In the genomic region with DNA sequence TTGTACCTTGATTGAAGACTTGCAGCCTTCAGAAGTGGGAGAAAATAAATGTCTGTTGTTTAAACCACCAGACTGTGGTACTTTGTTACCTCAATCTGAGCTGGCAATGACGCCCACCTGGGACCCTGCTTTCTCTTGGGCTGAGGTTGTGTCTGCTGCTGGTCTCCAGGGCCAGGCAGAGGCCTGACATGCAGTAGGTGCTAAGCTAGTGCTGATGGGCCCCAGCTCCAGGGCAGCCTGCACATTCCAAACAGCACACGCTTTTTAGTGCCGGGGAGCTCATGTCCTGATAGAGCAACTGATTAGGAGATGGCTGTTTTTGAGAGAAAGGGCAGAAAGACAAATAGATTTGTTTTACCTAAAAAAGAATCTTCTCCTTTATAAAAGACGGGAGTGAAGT, we compare ENCODE assay signal across 20 cellular contexts.
DNase-seq lines count a peak whose midpoint lies in the region; ATAC-seq, FAIRE-seq and TF ChIP-seq lines count a peak whose summit lies in the region.
"Had no signal": no experiment of that assay in that cellular context is flagged by ENCODE, and none has a peak within 500 bp of the region (broad histone marks: within the 10 kb centered on the region; RNA-seq: fewer than 3 reads in every experiment).

No MANE protein-coding gene starts in this region.

- no peak overlapping the region for H3K27ac ChIP-seq in H1 (ENCODE audit: low read depth, low read length)
- no peak overlapping the region for H3K27ac ChIP-seq in mesendoderm (ENCODE audit: low read depth, low read length)
- H3K27ac ChIP-seq: BLaER1, C4-2B, GM23248 had no signal

- 91% methylated on average over 4 of the region's 4 CpGs; no CpG with 5 or more reads in 1 of the 2 experiments for WGBS in H1 (ENCODE audit: extremely low coverage in 1 of 2, insufficient coverage in 1 of 2, insufficient read length in 1 of 2, insufficient replicate concordance in 2 of 2, low coverage in 1 of 2, low lambda C conversion rate in 2 of 2, missing lambda C conversion rate in 1 of 2), 2 experiments
- no CpG with 5 or more reads among the region's 4 CpGs for WGBS in mesendoderm (ENCODE audit: extremely low coverage, insufficient coverage, low lambda C conversion rate)

- H2BK120ac ChIP-seq in H1 (replicated peaks; ENCODE audit: low read depth, low read length) (no peak overlapping the region), mesendoderm (ENCODE audit: low read depth, low read length) (no peak overlapping the region)

- H3K18ac ChIP-seq in H1 (ENCODE audit: extremely low read depth, low read length) (no peak overlapping the region), mesendoderm (ENCODE audit: low read length) (no peak overlapping the region)

- H3K79me1 ChIP-seq in H1 (ENCODE audit: low read depth, low read length) (no peaks in the 10 kb centered on the region), mesendoderm (ENCODE audit: low read length) (no peaks in the 10 kb centered on the region)

- CTCF ChIA-PET in H1 (lab: Charles Lee; ENCODE audit: partially characterized antibody): no interaction called here

- POLR2A ChIA-PET in H1 (lab: Charles Lee; ENCODE audit: partially characterized antibody): no interaction called here

- H3K4ac ChIP-seq in H1 (replicated peaks; ENCODE audit: insufficient read length, low read depth, low read length) (no peak overlapping the region), mesendoderm (ENCODE audit: low read depth, low read length) (no peak overlapping the region)

- no peak overlapping the region for H3K9ac ChIP-seq in H1 (replicated peaks in 1 of 4; ENCODE audit: extremely low read depth in 1 of 4, low read depth in 3 of 4, low read length in 3 of 4)
- H3K9ac ChIP-seq in mesendoderm (ENCODE audit: low read length): no peak overlapping the region
- H3K9ac ChIP-seq: BLaER1, GM23248 had no signal

- H3K4me1 Mint-ChIP-seq in osteocyte (ENCODE audit: unreplicated experiment): no peaks in the 10 kb centered on the region
- H3K4me1 Mint-ChIP-seq: CD4-positive, CD25-positive, alpha-beta regulatory T cell had no signal

- H2BK20ac ChIP-seq in H1 (ENCODE audit: low read length): no peak overlapping the region

- no peak overlapping the region for H4K8ac ChIP-seq in H1 (ENCODE audit: extremely low read depth, insufficient read depth, low read length)
- no peak overlapping the region for H4K8ac ChIP-seq in mesendoderm (ENCODE audit: low read depth, low read length)

- H3K23ac ChIP-seq in H1 (ENCODE audit: insufficient read length) (no peak overlapping the region), mesendoderm (ENCODE audit: low read length) (no peak overlapping the region)

- no peak overlapping the region for H3K27ac Mint-ChIP-seq in osteocyte (ENCODE audit: unreplicated experiment)
- H3K27ac Mint-ChIP-seq: CD4-positive, CD25-positive, alpha-beta regulatory T cell; CD8-positive, alpha-beta T cell had no signal

- H3K56ac ChIP-seq in H1 (replicated peaks; ENCODE audit: insufficient read length, low read depth, low read length) (no peak overlapping the region), mesendoderm (ENCODE audit: low read length) (no peak overlapping the region)

- no peaks in the 10 kb centered on the region for H3K79me2 ChIP-seq in H1 (ENCODE audit: control insufficient read depth in 1 of 2, insufficient read depth in 2 of 2, low read length in 2 of 2)
- no peaks in the 10 kb centered on the region for H3K79me2 ChIP-seq in mesendoderm (ENCODE audit: control insufficient read depth, insufficient read depth, low read length)

- no peak overlapping the region for H4K91ac ChIP-seq in H1 (replicated peaks; ENCODE audit: insufficient read length, low read length)

- no peaks in the 10 kb centered on the region for H3K9me3 Mint-ChIP-seq in osteocyte (ENCODE audit: unreplicated experiment)
- H3K9me3 Mint-ChIP-seq: CD8-positive, alpha-beta T cell had no signal

- no peak for TF ChIP-seq EP300 in H1 (IDR thresholded peaks at IDR 0.05; ENCODE audit: borderline replicate concordance in 1 of 2, low read depth in 2 of 2, low read length in 2 of 2)

- H3K4me3 Mint-ChIP-seq in osteocyte (ENCODE audit: unreplicated experiment): no peak overlapping the region
- H3K4me3 Mint-ChIP-seq: CD4-positive, CD25-positive, alpha-beta regulatory T cell; CD8-positive, alpha-beta T cell; H9 had no signal

- H2AFZ ChIP-seq in H1 (ENCODE audit: low read length): peak overlapping the region; percentile 39; the same call in 1 of the 2 replicates
- H2AFZ ChIP-seq: GM23248 had no signal

- no peaks in the 10 kb centered on the region for H3K36me3 Mint-ChIP-seq in osteocyte (ENCODE audit: unreplicated experiment)
- H3K36me3 Mint-ChIP-seq: CD4-positive, CD25-positive, alpha-beta regulatory T cell; CD8-positive, alpha-beta T cell had no signal

- no peak overlapping the region for H3K4me2 ChIP-seq in H1 (ENCODE audit: insufficient read depth in 1 of 2, low read depth in 2 of 2, low read length in 2 of 2)
- H3K4me2 ChIP-seq in mesendoderm (ENCODE audit: low read length): no peak overlapping the region
- H3K4me2 ChIP-seq: BLaER1 had no signal

- no peak for TF ChIP-seq POLR2A in GM12892 (IDR thresholded peaks at IDR 0.05; ENCODE audit: low read depth, low read length)
- TF ChIP-seq POLR2A in H1 (IDR thresholded peaks at IDR 0.05; ENCODE audit: control extremely low read depth in 1 of 2, low read depth in 2 of 2, low read length in 2 of 2): no peak

- no peaks in the 10 kb centered on the region for H4K20me1 ChIP-seq in H1 (replicated peaks in 1 of 2; ENCODE audit: control insufficient read depth in 1 of 2, insufficient read depth in 2 of 2, low read length in 2 of 2)
- H4K20me1 ChIP-seq: BLaER1 had no signal

- no peak overlapping the region for H4K5ac ChIP-seq in H1 (ENCODE audit: insufficient read length, low read depth, low read length)
- H4K5ac ChIP-seq in mesendoderm (ENCODE audit: low read length): no peak overlapping the region

- H3K14ac ChIP-seq in H1 (ENCODE audit: insufficient read length): no peak overlapping the region

- no peak overlapping the region for H2BK5ac ChIP-seq in H1 (ENCODE audit: low read depth, low read length)
- H2BK5ac ChIP-seq in mesendoderm (ENCODE audit: low read length): no peak overlapping the region

- no peak overlapping the region for H2BK12ac ChIP-seq in H1 (ENCODE audit: low read depth, low read length)

- DNase-seq in GM12892 (ENCODE audit: insufficient read length) (no peak), H1 (ENCODE audit: low read depth in 1 of 2, low spot score in 2 of 2) (no peak), mesendoderm (peak; percentile 6), osteocyte (ENCODE audit: extremely low spot score, unreplicated experiment) (peak; percentile 77), GDM1 (lab: John Stamatoyannopoulos, UW) (no peak), BE2C (no peak)
- DNase-seq in activated effector memory CD4-positive, alpha-beta T cell treated with anti-CD3 and anti-CD28 coated beads, Interleukin-2, amount 50 U/mL, for 16 hours: no peak
- DNase-seq: Caco-2; CD4-positive, CD25-positive, alpha-beta regulatory T cell; CD8-positive, alpha-beta T cell; DMS153; EL; GF-D8; GM23248; H9 had no signal

- no peak overlapping the region for H2AK5ac ChIP-seq in H1 (ENCODE audit: low read depth, low read length)
- H2AK5ac ChIP-seq in mesendoderm (ENCODE audit: low read length): no peak overlapping the region

- no peaks in the 10 kb centered on the region for H3K27me3 ChIP-seq in H1 (replicated peaks in 1 of 4; ENCODE audit: control insufficient read depth in 3 of 4, extremely low read depth in 1 of 4, insufficient read depth in 3 of 4, low read length in 3 of 4)
- H3K27me3 ChIP-seq in mesendoderm (ENCODE audit: insufficient read depth, low read length, poor library complexity): no peaks in the 10 kb centered on the region
- H3K27me3 ChIP-seq in BE2C: no peaks in the 10 kb centered on the region
- H3K27me3 ChIP-seq: BLaER1 had no signal

- no peaks in the 10 kb centered on the region for H3K36me3 ChIP-seq in H1 (ENCODE audit: control insufficient read depth in 2 of 4, insufficient read depth in 4 of 4, low read length in 3 of 4)
- no peaks in the 10 kb centered on the region for H3K36me3 ChIP-seq in mesendoderm (ENCODE audit: control insufficient read depth, insufficient read depth, low read length)
- H3K36me3 ChIP-seq in BE2C: no peaks in the 10 kb centered on the region
- H3K36me3 ChIP-seq: BLaER1 had no signal

- no peak for ATAC-seq in GM19467 (IDR thresholded peaks at IDR 0.05; ENCODE audit: unreplicated experiment)
- ATAC-seq: CD8-positive, alpha-beta T cell; HCT116 had no signal

- FAIRE-seq in GM12892 (lab: Jason Lieb, UNC) (peak; percentile 5), H1 (lab: Jason Lieb, UNC) (no peak)
- FAIRE-seq: GM12891 had no signal

- no peaks in the 10 kb centered on the region for H3K27me3 Mint-ChIP-seq in osteocyte (ENCODE audit: unreplicated experiment)
- H3K27me3 Mint-ChIP-seq: CD4-positive, CD25-positive, alpha-beta regulatory T cell had no signal

- H3K9me3 ChIP-seq in H1 (ENCODE audit: insufficient read depth in 2 of 2, low read depth in 1 of 2, low read length in 1 of 2) (no peaks in the 10 kb centered on the region), BE2C (no peaks in the 10 kb centered on the region)
- H3K9me3 ChIP-seq: BLaER1, Caco-2 had no signal

- H3K23me2 ChIP-seq in H1 (ENCODE audit: low read depth, low read length): no peaks in the 10 kb centered on the region

- no peak for TF ChIP-seq RAD21 in H1 (IDR thresholded peaks at IDR 0.05 in 1 of 2, conservative IDR thresholded peaks at IDR 0.05 in 1 of 2; ENCODE audit: low read depth in 2 of 2, low read length in 2 of 2)

- H3K4me1 ChIP-seq in H1 (replicated peaks in 1 of 4; ENCODE audit: control insufficient read depth in 3 of 4, insufficient read depth in 4 of 4, low read length in 3 of 4): no peaks in the 10 kb centered on the region
- H3K4me1 ChIP-seq in mesendoderm (ENCODE audit: control insufficient read depth, low read depth, low read length): no peaks in the 10 kb centered on the region
- no peaks in the 10 kb centered on the region for H3K4me1 ChIP-seq in BE2C
- H3K4me1 ChIP-seq: BLaER1, Caco-2 had no signal

- H2BK15ac ChIP-seq in H1 (ENCODE audit: low read length) (no peak overlapping the region), mesendoderm (replicated peaks; ENCODE audit: low read depth) (no peak overlapping the region)

- H3K4me3 ChIP-seq in H1 (ENCODE audit: extremely low read depth in 1 of 4, insufficient read depth in 2 of 4, low read depth in 3 of 4, low read length in 4 of 4) (no peak overlapping the region), mesendoderm (ENCODE audit: low read length) (no peak overlapping the region), BE2C (ENCODE audit: low read depth, low read length) (no peak overlapping the region)
- H3K4me3 ChIP-seq: BLaER1, GM23248 had no signal

- TF ChIP-seq CTCF in H1 (IDR thresholded peaks at IDR 0.05; ENCODE audit: control extremely low read depth in 1 of 3, insufficient read depth in 1 of 3, low read depth in 1 of 3, low read length in 3 of 3): no peak
- no peak for TF ChIP-seq CTCF in osteocyte (IDR thresholded peaks at IDR 0.05)
- TF ChIP-seq CTCF in BE2C (IDR thresholded peaks at IDR 0.05; ENCODE audit: low read depth, low read length): no peak

TF ChIP-seq in H1, 55 proteins besides CTCF, POLR2A, EP300 and RAD21 (continues in another document):
- no peak for TF ChIP-seq SIRT6 (IDR thresholded peaks at IDR 0.05; ENCODE audit: low read length)
- TF ChIP-seq CREB1 (IDR thresholded peaks at IDR 0.05): no peak
- no peak for TF ChIP-seq ZNF274 (IDR thresholded peaks at IDR 0.05; ENCODE audit: borderline replicate concordance, extremely low read depth, low read length)
- TF ChIP-seq TEAD4 (IDR thresholded peaks at IDR 0.05; ENCODE audit: low read depth, low read length): no peak
- TF ChIP-seq SP2 (IDR thresholded peaks at IDR 0.05; ENCODE audit: low read length): no peak

Comparison
In these comparisons a context has a peak if more than half of its experiments do, and no peak if none do; other contexts are left out.
1. DNase-seq: peak in mesendoderm (single experiment) and osteocyte (single experiment); none in GM12892 (single experiment), H1 (0 of 2), GDM1 (single experiment), BE2C (single experiment) and activated effector memory CD4-positive, alpha-beta T cell treated with anti-CD3 and anti-CD28 coated beads, Interleukin-2, amount 50 U/mL, for 16 hours (single experiment).